Comparison of ENCODE assay signal across 15 cellular contexts in genomic region chr9:37528652-37529072, GRCh38. TPM values are rescaled to one million over a fixed set of nuclear protein-coding genes. Genes with fewer than 3 reads are reported as not detected.
DNase-seq lines count a peak whose midpoint lies in the region; ATAC-seq, FAIRE-seq and TF ChIP-seq lines count a peak whose summit lies in the region.
"Had no signal": no experiment of that assay in that cellular context is flagged by ENCODE, and none has a peak within 500 bp of the region (broad histone marks: within the 10 kb centered on the region; RNA-seq: fewer than 3 reads in every experiment).

No MANE protein-coding gene starts in this region.

- H3K79me2 ChIP-seq in DND-41 (ENCODE audit: insufficient read depth, low read length) (no peaks in the 10 kb centered on the region), MM.1S (ENCODE audit: low read length) (peaks cover 4% of the 10 kb centered on the region; the same call in 1 of the 2 replicates)

- peaks cover 73% of the 10 kb centered on the region for H3K36me3 Mint-ChIP-seq in nephron progenitor cell (ENCODE audit: low read depth)

- no peak for TF ChIP-seq CTCF in DND-41 (IDR thresholded peaks at IDR 0.05; ENCODE audit: borderline replicate concordance, extremely low read depth, low read length, poor library complexity, severe bottlenecking)
- 0 out of 2 replicates have a peak, but pooled peaks have one; percentile 6 for TF ChIP-seq CTCF in MM.1S (IDR thresholded peaks at IDR 0.05; ENCODE audit: low read length)
- TF ChIP-seq CTCF in astrocyte of the spinal cord (IDR thresholded peaks at IDR 0.05; ENCODE audit: low read depth, low read length), result no peak
- no peak for TF ChIP-seq CTCF in nephron progenitor cell (IDR thresholded peaks at IDR 0.05)
- no peak for TF ChIP-seq CTCF in esophagus squamous epithelium (IDR thresholded peaks at IDR 0.05)
- TF ChIP-seq CTCF in kidney (IDR thresholded peaks at IDR 0.05; ENCODE audit: borderline replicate concordance, extremely low read depth, insufficient read depth), result no peak

- H3K27me3 Mint-ChIP-seq in nephron progenitor cell (ENCODE audit: low read depth, poor library complexity), result peaks cover 4% of the 10 kb centered on the region

- H3K9me3 ChIP-seq in DND-41 (ENCODE audit: insufficient read depth, low read length, severe bottlenecking) (no peaks in the 10 kb centered on the region), MM.1S (replicated peaks; ENCODE audit: insufficient read depth, low read length) (no peaks in the 10 kb centered on the region), esophagus squamous epithelium (no peaks in the 10 kb centered on the region), kidney (ENCODE audit: control insufficient read depth in 1 of 2, low read length in 2 of 2) (no peaks in the 10 kb centered on the region)
- H3K9me3 ChIP-seq: SJSA1 had no signal

- peak overlapping the region; percentile 4 for H3K4me3 Mint-ChIP-seq in nephron progenitor cell

- H3K9me2 ChIP-seq in MM.1S (replicated peaks; ENCODE audit: insufficient read depth, low read length), result no peaks in the 10 kb centered on the region

- H2AFZ ChIP-seq in DND-41 (ENCODE audit: low read depth, low read length) (no peak overlapping the region), MM.1S (ENCODE audit: low read length) (no peak overlapping the region; the same call in 1 of the 2 replicates)

- no peaks in the 10 kb centered on the region for H3K4me1 ChIP-seq in DND-41 (ENCODE audit: insufficient read depth, low read length)
- peaks cover 36% of the 10 kb centered on the region for H3K4me1 ChIP-seq in MM.1S (ENCODE audit: low read length)
- no peaks in the 10 kb centered on the region for H3K4me1 ChIP-seq in esophagus squamous epithelium
- no peaks in the 10 kb centered on the region for H3K4me1 ChIP-seq in kidney (ENCODE audit: control insufficient read depth in 1 of 2, insufficient read depth in 1 of 2, low read depth in 1 of 2, low read length in 2 of 2)
- H3K4me1 ChIP-seq: SJSA1 had no signal

- no peak for FAIRE-seq in GM12892 (lab: Jason Lieb, UNC)
- FAIRE-seq in kidney (lab: Jason Lieb, UNC), result no peak
- FAIRE-seq: D721Med, frontal cortex had no signal

- H3K27ac Mint-ChIP-seq in nephron progenitor cell, result peak overlapping the region; percentile 86

- WGBS in esophagus squamous epithelium, 2 donors, result 76 to 80% methylated on average over 5 of the region's 5 CpGs

- H3K4me1 Mint-ChIP-seq in nephron progenitor cell, result peaks cover 10% of the 10 kb centered on the region

- H3K9ac ChIP-seq in DND-41 (ENCODE audit: low read depth, low read length), result no peak overlapping the region
- peak overlapping the region; percentile 87 for H3K9ac ChIP-seq in MM.1S (ENCODE audit: low read length)
- no peak overlapping the region for H3K9ac ChIP-seq in kidney (ENCODE audit: low read length in 2 of 2)

- H3K9me3 Mint-ChIP-seq in nephron progenitor cell, result no peaks in the 10 kb centered on the region

- 0 out of 3 replicates have a peak, but pooled peaks have one; percentile 29 for ATAC-seq in DND-41 (ENCODE audit: insufficient read depth, low read depth)

- H3K4me3 ChIP-seq in DND-41 (ENCODE audit: low read depth in 1 of 2, low read length in 2 of 2), result no peak overlapping the region
- H3K4me3 ChIP-seq in MM.1S (ENCODE audit: low read length), result peak overlapping the region; percentile 60
- no peak overlapping the region for H3K4me3 ChIP-seq in astrocyte of the spinal cord (ENCODE audit: low read depth, low read length)
- peak overlapping the region in 1 of 4 donors; percentile 22 for H3K4me3 ChIP-seq in esophagus squamous epithelium
- H3K4me3 ChIP-seq in kidney (ENCODE audit: low read length in 2 of 2), result no peak overlapping the region
- H3K4me3 ChIP-seq: cardiac muscle cell, lung, SJSA1 had no signal

- no peaks in the 10 kb centered on the region for H4K20me1 ChIP-seq in DND-41 (ENCODE audit: insufficient read depth, low read length)
- no peaks in the 10 kb centered on the region for H4K20me1 ChIP-seq in MM.1S (ENCODE audit: insufficient read depth, low read length)

- in situ Hi-C loops in astrocyte of the spinal cord (cut with HindIII; ENCODE audit: low sequenced_read_pairs), result no loop called here

- H3K27me3 ChIP-seq in DND-41 (ENCODE audit: insufficient read depth, low read length, poor library complexity) (no peaks in the 10 kb centered on the region), MM.1S (replicated peaks; ENCODE audit: insufficient read depth, low read length) (no peaks in the 10 kb centered on the region), esophagus squamous epithelium (no peaks in the 10 kb centered on the region)
- H3K27me3 ChIP-seq: cardiac muscle cell, SJSA1 had no signal

- H3K36me3 ChIP-seq in DND-41 (ENCODE audit: insufficient read depth, low read length) (peaks cover 21% of the 10 kb centered on the region), MM.1S (replicated peaks; ENCODE audit: insufficient read depth, low read length) (no peaks in the 10 kb centered on the region; the same call in 1 of the 2 replicates), esophagus squamous epithelium (peaks cover 0 to 69% (median 0%) of the 10 kb centered on the region in 3 donors), kidney (ENCODE audit: control insufficient read depth in 1 of 2, insufficient read depth in 2 of 2, low read length in 2 of 2) (peaks cover 10 to 26% of the 10 kb centered on the region in 2 donors)
- H3K36me3 ChIP-seq: SJSA1 had no signal

- H3K4me2 ChIP-seq in DND-41 (ENCODE audit: insufficient read depth, low read length) (no peak overlapping the region), MM.1S (ENCODE audit: low read depth, low read length) (peak overlapping the region; percentile 71)

- DNase-seq in DND-41 (no peak), MM.1S (peak; percentile 89), astrocyte of the spinal cord (ENCODE audit: low read depth, low spot score) (peak; percentile 50), nephron progenitor cell (no peak), GM12892 (ENCODE audit: insufficient read length) (no peak), esophagus squamous epithelium (lab: John Stamatoyannopoulos, UW) (no peak), kidney (no peak), glomerular visceral epithelial cell (ENCODE audit: extremely low spot score) (no peak)
- DNase-seq: KG1, NCI-H2227 treated with DMSO at 0.1 percent for 48 hours had no signal

- TF ChIP-seq POLR2A in GM12892 (IDR thresholded peaks at IDR 0.05; ENCODE audit: low read depth, low read length) (no peak), esophagus squamous epithelium (IDR thresholded peaks at IDR 0.05) (no peak)

- peaks cover 44% of the 10 kb centered on the region for H3F3A ChIP-seq in MM.1S (ENCODE audit: insufficient read depth, low read length)

- no peak overlapping the region for H3K27ac ChIP-seq in DND-41 (ENCODE audit: low read length)
- H3K27ac ChIP-seq in MM.1S (ENCODE audit: low read length), result peak overlapping the region; percentile 94
- peak overlapping the region in 2 of 4 donors; percentile 26 to 29 for H3K27ac ChIP-seq in esophagus squamous epithelium
- H3K27ac ChIP-seq in kidney (ENCODE audit: low read depth in 2 of 2, low read length in 2 of 2), result no peak overlapping the region
- H3K27ac ChIP-seq: cardiac muscle cell, SJSA1 had no signal

- intact Hi-C loops in esophagus squamous epithelium (cut with DNase I) (no loop called here), kidney (cut with DNase I) (no loop called here)

RNA-seq across cellular contexts. Expression of gene POLR1E, which starts 42.9 kb away (rescaled TPM):
- polyA plus RNA-seq in GM12892 (2012; ENCODE audit: missing spikeins), result 37.6 TPM
- total RNA-seq in esophagus squamous epithelium (10 to 100 TPM; 11.6 to 31.1 (median 15.2) TPM), kidney (17.2 TPM)
- polyA plus RNA-seq in kidney (ENCODE audit: insufficient read depth, low read depth, low replicate concordance), result 8.2 TPM

RNA-seq across cellular contexts. Expression of gene FBXO10, which starts 47.5 kb away (rescaled TPM):
- polyA plus RNA-seq in GM12892 (2012; ENCODE audit: missing spikeins), result 7.8 TPM
- total RNA-seq in esophagus squamous epithelium (1 to 10 TPM; 3.4 to 6.0 (median 4.4) TPM), kidney (6.7 TPM)
- polyA plus RNA-seq in kidney (ENCODE audit: insufficient read depth, low read depth, low replicate concordance), result 6.2 TPM

Comparison
In these comparisons a context has a peak if more than half of its experiments do, and no peak if none do; other contexts are left out.
1. DNase-seq: peak in MM.1S (single experiment) and astrocyte of the spinal cord (single experiment); none in DND-41 (single experiment), nephron progenitor cell (single experiment), GM12892 (single experiment), esophagus squamous epithelium (single experiment), kidney (single experiment) and glomerular visceral epithelial cell (single experiment).